ENCODE assay signal across 12 cellular contexts in genomic region chr10:24344279-24344678, GRCh38.
DNase-seq lines count a peak whose midpoint lies in the region; ATAC-seq and TF ChIP-seq lines count a peak whose summit lies in the region.
"Had no signal": no experiment of that assay in that cellular context is flagged by ENCODE, and none has a peak within 500 bp of the region (broad histone marks: within the 10 kb centered on the region; RNA-seq: fewer than 3 reads in every experiment).

No MANE protein-coding gene starts in this region.

- H3K9me3 ChIP-seq in GM23248 (ENCODE audit: low read depth) (no peaks in the 10 kb centered on the region), SJSA1 (replicated peaks) (no peaks in the 10 kb centered on the region)
- H3K9me3 ChIP-seq: neutrophil, upper lobe of left lung had no signal

- 39 to 40% methylated on average over 4 of the region's 4 CpGs for WGBS in GM23248 (ENCODE audit: low coverage in 1 of 2, low lambda C conversion rate in 2 of 2, missing lambda C conversion rate in 2 of 2), 2 experiments

- DNase-seq in GM23248: peak; percentile 89
- DNase-seq in SJSA1 (ENCODE audit: low read depth in 1 of 2, low spot score in 2 of 2): peak in 1 of 2 experiments; percentile 21
- DNase-seq in fibroblast of pulmonary artery (ENCODE audit: low read depth): peak; percentile 96
- peak; percentile 41 for DNase-seq in smooth muscle cell of the brain vasculature (ENCODE audit: low read depth, low spot score)
- DNase-seq in NCI-H2196 treated with DMSO at 0.1 percent for 48 hours (lab: John Stamatoyannopoulos, UW; ENCODE audit: unreplicated experiment): no peak
- DNase-seq: activated CD4-positive, alpha-beta T cell treated with anti-CD3 and anti-CD28 coated beads, Interleukin-2, amount 50 U/mL, for 48 hours; NCI-H345; upper lobe of left lung had no signal

- in situ Hi-C loops in GM23248 (cut with MboI): no loop called here

- no peaks in the 10 kb centered on the region for H3K9me2 ChIP-seq in GM23248 (ENCODE audit: insufficient read depth)

- ATAC-seq in GM21825 (IDR thresholded peaks at IDR 0.05; ENCODE audit: unreplicated experiment) (no peak), GM19463 (IDR thresholded peaks at IDR 0.05; ENCODE audit: unreplicated experiment) (no peak), GM21367 (IDR thresholded peaks at IDR 0.05; ENCODE audit: unreplicated experiment) (no peak)

- H3K36me3 ChIP-seq in GM23248 (ENCODE audit: low read depth) (no peaks in the 10 kb centered on the region), SJSA1 (no peaks in the 10 kb centered on the region)
- H3K36me3 ChIP-seq: neutrophil, upper lobe of left lung had no signal

- no peak overlapping the region for H3K9ac ChIP-seq in GM23248

- peak overlapping the region; percentile 45 for H3K27ac ChIP-seq in GM23248
- 0 out of 2 replicates have a peak overlapping the region, but pooled peaks have one; percentile 15 for H3K27ac ChIP-seq in SJSA1
- H3K27ac ChIP-seq: neutrophil had no signal

- no peak for TF ChIP-seq CTCF in fibroblast of pulmonary artery (IDR thresholded peaks at IDR 0.05; ENCODE audit: low read length, missing control alignments)

- peaks cover 20% of the 10 kb centered on the region for H3F3A ChIP-seq in GM23248 (ENCODE audit: insufficient read depth)

- no peaks in the 10 kb centered on the region for H3K79me2 ChIP-seq in GM23248 (ENCODE audit: insufficient read depth)

- H3K4me1 ChIP-seq in GM23248 (ENCODE audit: insufficient read depth) (peaks cover 33% of the 10 kb centered on the region), SJSA1 (replicated peaks) (no peaks in the 10 kb centered on the region; the same call in 1 of the 2 replicates)

- peak overlapping the region; percentile 31; the same call in 1 of the 2 replicates for H2AFZ ChIP-seq in GM23248

- H3K4me3 ChIP-seq in GM23248 (no peak overlapping the region; the same call in 1 of the 2 replicates), SJSA1 (no peak overlapping the region), fibroblast of pulmonary artery (replicated peaks; ENCODE audit: low read depth, low read length) (no peak overlapping the region)
- H3K4me3 ChIP-seq: upper lobe of left lung had no signal

- peak overlapping the region; percentile 54 for H3K4me2 ChIP-seq in GM23248 (ENCODE audit: unreplicated experiment)

- H3K27me3 ChIP-seq in GM23248 (replicated peaks; ENCODE audit: insufficient read depth) (no peaks in the 10 kb centered on the region), SJSA1 (replicated peaks) (no peaks in the 10 kb centered on the region)
- H3K27me3 ChIP-seq: neutrophil, upper lobe of left lung had no signal

- no peaks in the 10 kb centered on the region for H4K20me1 ChIP-seq in GM23248 (ENCODE audit: insufficient read depth)
